In the genomic region with DNA sequence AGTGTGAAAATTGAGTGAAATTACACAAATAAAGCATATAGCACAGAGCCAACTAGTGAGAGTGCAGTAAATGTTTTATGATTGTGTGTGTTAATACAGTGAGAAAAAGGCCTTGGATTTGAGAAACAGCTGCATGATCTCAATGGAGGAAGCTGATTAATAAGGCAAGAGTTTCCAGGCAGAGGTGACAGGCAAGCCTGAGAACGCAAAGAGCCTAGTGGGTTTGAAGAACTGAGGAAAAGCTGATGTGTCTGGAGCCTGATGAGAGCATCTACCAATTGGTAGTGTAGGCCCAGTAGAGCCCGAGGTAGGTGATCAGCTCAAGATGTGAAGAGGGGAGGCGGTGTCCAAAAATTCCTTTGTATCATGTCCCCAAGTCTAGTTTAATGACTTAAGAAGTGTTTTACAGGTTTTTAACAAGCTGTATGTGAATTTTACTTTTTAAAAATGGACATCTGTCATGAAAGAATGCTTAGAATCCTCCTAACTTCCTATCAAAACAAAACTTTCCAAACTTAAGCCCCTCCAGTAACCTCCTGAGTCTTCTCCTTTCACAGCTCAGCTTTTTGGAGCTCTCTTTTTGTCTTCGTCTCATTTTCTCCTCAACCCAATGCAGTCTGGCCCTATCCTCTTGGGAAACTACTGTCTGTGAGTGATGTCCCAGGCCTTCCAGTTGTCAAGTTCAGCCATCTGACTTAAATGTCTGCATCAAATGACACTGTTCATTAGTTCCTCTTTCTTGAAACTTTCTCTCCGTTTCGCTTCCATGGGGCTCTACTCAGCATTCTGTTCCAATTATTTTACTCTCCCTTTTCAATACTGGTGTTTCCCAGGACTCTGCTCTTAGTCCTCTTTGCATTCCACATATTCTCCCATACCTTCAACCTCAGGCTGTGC, we compare ENCODE assay signal across 8 cellular contexts. TPM values are rescaled to one million over a fixed set of nuclear protein-coding genes. Genes with fewer than 3 reads are reported as not detected.
DNase-seq lines count a peak whose midpoint lies in the region; TF ChIP-seq lines count a peak whose summit lies in the region.

No MANE protein-coding gene starts in this region.

- H3K36me3 ChIP-seq in ES-I3 (ENCODE audit: insufficient read depth, low read length) = no peaks in the 10 kb centered on the region
- H3K36me3 ChIP-seq in duodenal mucosa (ENCODE audit: control insufficient read depth in 1 of 2, insufficient read depth in 2 of 2, low read length in 2 of 2) = no peaks in the 10 kb centered on the region
- no peaks in the 10 kb centered on the region for H3K36me3 ChIP-seq in osteoblast (ENCODE audit: insufficient read depth, low read length)

- no peaks in the 10 kb centered on the region for H3K9me3 Mint-ChIP-seq in activated T-cell treated with anti-CD3 and anti-CD28 coated beads, Interleukin-2, amount 50 U/mL, for 24 hours

- no peak overlapping the region for H3K4me3 Mint-ChIP-seq in activated T-cell treated with anti-CD3 and anti-CD28 coated beads, Interleukin-2, amount 50 U/mL, for 24 hours

- TF ChIP-seq CTCF in osteoblast (IDR thresholded peaks at IDR 0.05; ENCODE audit: extremely low read depth, low read depth, low read length) = no peak

- H3K4me1 Mint-ChIP-seq in activated T-cell treated with anti-CD3 and anti-CD28 coated beads, Interleukin-2, amount 50 U/mL, for 24 hours (ENCODE audit: low read depth) = peaks cover 20% of the 10 kb centered on the region

- H3K27me3 ChIP-seq in duodenal mucosa (ENCODE audit: control insufficient read depth in 1 of 2, insufficient read depth in 2 of 2, low read length in 2 of 2) (no peaks in the 10 kb centered on the region), osteoblast (ENCODE audit: insufficient read depth, low read length) (no peaks in the 10 kb centered on the region)

- no peak overlapping the region for H3K27ac Mint-ChIP-seq in activated T-cell treated with anti-CD3 and anti-CD28 coated beads, Interleukin-2, amount 50 U/mL, for 24 hours

- peak overlapping the region; percentile 90 for H3K4me2 ChIP-seq in osteoblast (ENCODE audit: insufficient read depth, low read length)

- H3K9me3 ChIP-seq in ES-I3 (ENCODE audit: control insufficient read depth, insufficient read depth, low read length) = no peaks in the 10 kb centered on the region
- no peaks in the 10 kb centered on the region for H3K9me3 ChIP-seq in duodenal mucosa (ENCODE audit: control insufficient read depth in 1 of 2, low read length in 2 of 2)
- H3K9me3 ChIP-seq in osteoblast (ENCODE audit: low read depth, low read length) = no peaks in the 10 kb centered on the region

- peak overlapping the region; percentile 98 to 100 for H3K4me3 ChIP-seq in duodenal mucosa (ENCODE audit: low read depth in 1 of 2, low read length in 2 of 2)
- peak overlapping the region; percentile 85 for H3K4me3 ChIP-seq in osteoblast (ENCODE audit: insufficient read depth, low read length)

- H4K20me1 ChIP-seq in osteoblast (ENCODE audit: insufficient read depth, low read length) = peaks cover 17% of the 10 kb centered on the region

- H3K9ac ChIP-seq in ES-I3 (ENCODE audit: low read depth, low read length) (peak overlapping the region; percentile 86), duodenal mucosa (ENCODE audit: low read depth in 1 of 2, low read length in 2 of 2) (peak overlapping the region; percentile 86 to 94)

- peaks cover 11% of the 10 kb centered on the region for H3K36me3 Mint-ChIP-seq in activated T-cell treated with anti-CD3 and anti-CD28 coated beads, Interleukin-2, amount 50 U/mL, for 24 hours (ENCODE audit: low read depth)

- peaks cover 73% of the 10 kb centered on the region for H3K79me2 ChIP-seq in osteoblast (ENCODE audit: insufficient read depth, low read length)

- H3K27me3 Mint-ChIP-seq in activated T-cell treated with anti-CD3 and anti-CD28 coated beads, Interleukin-2, amount 50 U/mL, for 24 hours = peaks cover 3% of the 10 kb centered on the region

- H3K4me1 ChIP-seq in ES-I3 (ENCODE audit: insufficient read depth, low read length) (no peaks in the 10 kb centered on the region; the same call in 1 of the 2 replicates), duodenal mucosa (ENCODE audit: control insufficient read depth in 1 of 2, insufficient read depth in 2 of 2, low read length in 2 of 2) (peaks cover 28 to 40% of the 10 kb centered on the region in 2 donors), osteoblast (ENCODE audit: insufficient read depth, low read length) (peaks cover 16% of the 10 kb centered on the region)

- H2AFZ ChIP-seq in osteoblast (ENCODE audit: low read length) = peak overlapping the region; percentile 98

- DNase-seq in Kasumi-1 (lab: John Stamatoyannopoulos, UW) (peak; percentile 70 to 74), osteoblast (ENCODE audit: insufficient read length, low spot score, missing footprints) (peak; percentile 72), NCI-H345 (lab: John Stamatoyannopoulos, UW) (no peak), inferior parietal cortex (ENCODE audit: extremely low spot score) (no peak), NCI-H446 (lab: John Stamatoyannopoulos, UW) (no peak)
- DNase-seq in activated T-cell treated with anti-CD3 and anti-CD28 coated beads, Interleukin-2, amount 50 U/mL, for 24 hours = no peak

- H3K27ac ChIP-seq in duodenal mucosa (ENCODE audit: low read depth, low read length) (no peak overlapping the region), osteoblast (ENCODE audit: low read depth, low read length) (peak overlapping the region; percentile 90)

RNA-seq across cellular contexts. Expression of a gene that starts 1.2 kb away (rescaled TPM):
- 27.4 and 27.5 TPM in 2 replicates for total RNA-seq in osteoblast

RNA-seq across cellular contexts. Expression of a gene that starts 1.9 kb away (rescaled TPM):
- 18.6 and 18.8 TPM in 2 replicates for total RNA-seq in osteoblast

Comparison
In these comparisons a context has a peak if more than half of its experiments do, and no peak if none do; other contexts are left out.
1. DNase-seq: peak in Kasumi-1 (2 of 2) and osteoblast (single experiment); none in NCI-H345 (single experiment), inferior parietal cortex (single experiment), activated T-cell treated with anti-CD3 and anti-CD28 coated beads, Interleukin-2, amount 50 U/mL, for 24 hours (single experiment) and NCI-H446 (0 of 2).